In the genomic region with DNA sequence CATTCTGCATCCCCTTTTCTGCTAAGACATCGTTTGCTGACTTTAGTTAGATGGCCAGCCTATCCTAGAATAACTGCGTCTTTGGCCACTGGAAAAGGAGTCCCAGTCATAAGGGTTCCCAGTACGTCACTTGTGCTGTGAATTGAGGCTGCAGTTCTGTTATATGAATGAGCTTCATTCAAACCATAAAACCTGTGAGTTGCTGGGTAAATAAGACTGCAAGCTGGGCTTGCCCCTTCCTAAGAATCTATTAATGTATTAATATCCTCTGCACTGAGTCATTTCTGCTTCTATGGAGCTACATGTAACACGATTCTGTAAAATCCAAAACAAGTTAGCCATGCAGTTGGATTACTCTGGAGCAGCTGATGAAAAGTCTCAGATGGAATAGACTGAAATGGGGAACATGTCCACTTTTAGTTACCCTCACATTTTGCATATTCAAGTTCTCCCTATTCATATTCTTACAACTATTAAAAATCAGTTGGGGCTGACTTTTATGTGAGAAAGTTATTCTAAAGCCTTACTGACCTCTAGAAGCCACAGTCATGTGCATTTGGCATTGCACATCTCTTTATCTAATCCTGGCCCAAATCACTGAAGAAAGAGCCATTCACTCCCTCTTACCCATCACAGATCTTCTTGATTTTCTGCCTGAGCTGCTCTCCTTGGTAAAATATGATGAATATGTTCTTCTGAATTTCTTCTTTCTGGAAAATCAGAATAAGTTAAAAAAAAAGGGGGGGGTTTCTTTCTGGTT, we compare ENCODE assay signal across 28 cellular contexts. TPM values are rescaled to one million over a fixed set of nuclear protein-coding genes. Genes with fewer than 3 reads are reported as not detected.
DNase-seq lines count a peak whose midpoint lies in the region; ATAC-seq, FAIRE-seq and TF ChIP-seq lines count a peak whose summit lies in the region.
"Had no signal": no experiment of that assay in that cellular context is flagged by ENCODE, and none has a peak within 500 bp of the region (broad histone marks: within the 10 kb centered on the region; RNA-seq: fewer than 3 reads in every experiment).

No MANE protein-coding gene starts in this region.

- H3K27me3 Mint-ChIP-seq in natural killer cell (ENCODE audit: low read depth in 2 of 2) = no peaks in the 10 kb centered on the region
- H3K27me3 Mint-ChIP-seq in natural killer cell treated with Interleukin-12 subunit alpha and Interleukin-12 subunit beta and Interleukin-15 and Interleukin-18, amount 100 ng/mL, for 72 hours = peaks cover 0 to 1% of the 10 kb centered on the region in 2 donors
- H3K27me3 Mint-ChIP-seq in astrocyte (ENCODE audit: low read depth, unreplicated experiment) = peaks cover under 1% of the 10 kb centered on the region
- no peaks in the 10 kb centered on the region for H3K27me3 Mint-ChIP-seq in mesothelial cell of epicardium (ENCODE audit: low read depth)
- H3K27me3 Mint-ChIP-seq: activated naive CD8-positive, alpha-beta T cell had no signal

- no peak overlapping the region for H3K9ac ChIP-seq in astrocyte (ENCODE audit: low read length)

- no peak for FAIRE-seq in astrocyte (lab: Jason Lieb, UNC)
- FAIRE-seq: keratinocyte had no signal

- WGBS in suprapubic skin = 66% methylated on average over 4 of the region's 4 CpGs

- no peaks in the 10 kb centered on the region for H3K79me2 ChIP-seq in astrocyte (ENCODE audit: insufficient read depth, low read length)

- H3K9me3 Mint-ChIP-seq in natural killer cell (no peaks in the 10 kb centered on the region), astrocyte (ENCODE audit: unreplicated experiment) (peaks cover 2% of the 10 kb centered on the region), mesothelial cell of epicardium (no peaks in the 10 kb centered on the region)
- H3K9me3 Mint-ChIP-seq in natural killer cell treated with Interleukin-12 subunit alpha and Interleukin-12 subunit beta and Interleukin-15 and Interleukin-18, amount 100 ng/mL, for 72 hours = no peaks in the 10 kb centered on the region
- H3K9me3 Mint-ChIP-seq: activated B cell treated with CpG ODN at 0.5 μM for 24 hours; activated T-cell treated with anti-CD3 and anti-CD28 coated beads, Interleukin-2, amount 50 U/mL, for 4 hours; memory B cell had no signal

- H3K4me2 ChIP-seq in astrocyte (ENCODE audit: low read length) = no peak overlapping the region

- no peak overlapping the region for H2AFZ ChIP-seq in astrocyte (ENCODE audit: low read depth, low read length)

- H3K36me3 Mint-ChIP-seq in natural killer cell (no peaks in the 10 kb centered on the region), astrocyte (ENCODE audit: low read depth, unreplicated experiment) (no peaks in the 10 kb centered on the region), mesothelial cell of epicardium (no peaks in the 10 kb centered on the region)
- H3K36me3 Mint-ChIP-seq in natural killer cell treated with Interleukin-12 subunit alpha and Interleukin-12 subunit beta and Interleukin-15 and Interleukin-18, amount 100 ng/mL, for 72 hours = no peaks in the 10 kb centered on the region
- H3K36me3 Mint-ChIP-seq: activated naive CD8-positive, alpha-beta T cell; memory B cell had no signal

- TF ChIP-seq POLR2A in suprapubic skin (IDR thresholded peaks at IDR 0.05) = no peak

- TF ChIP-seq EP300 in suprapubic skin (IDR thresholded peaks at IDR 0.05) = no peak

- H4K20me1 ChIP-seq in astrocyte (ENCODE audit: insufficient read depth, low read length) = no peaks in the 10 kb centered on the region

- intact Hi-C loops in natural killer cell (cut with micrococcal nuclease) = loop anchor here (10.0 kb wide), 1 partner anchor 339 kb away; no protein-coding TSS in a partner anchor

- H3K4me3 Mint-ChIP-seq in natural killer cell = no peak overlapping the region
- no peak overlapping the region for H3K4me3 Mint-ChIP-seq in natural killer cell treated with Interleukin-12 subunit alpha and Interleukin-12 subunit beta and Interleukin-15 and Interleukin-18, amount 100 ng/mL, for 72 hours
- peak overlapping the region; percentile 5 for H3K4me3 Mint-ChIP-seq in astrocyte (ENCODE audit: unreplicated experiment)
- H3K4me3 Mint-ChIP-seq in mesothelial cell of epicardium = no peak overlapping the region
- H3K4me3 Mint-ChIP-seq: activated B cell treated with CpG ODN at 0.5 μM for 24 hours; activated CD8-positive, alpha-beta T cell treated with anti-CD3 and anti-CD28 coated beads, Interleukin-2, amount 10 ng/mL, durations not matched to agents 7 days and 5 days; activated naive CD8-positive, alpha-beta T cell; activated T-cell treated with anti-CD3 and anti-CD28 coated beads, Interleukin-2, amount 50 U/mL, for 4 hours; memory B cell had no signal

- no peaks in the 10 kb centered on the region for H3K9me3 ChIP-seq in astrocyte (ENCODE audit: insufficient read depth, low read depth, low read length)
- H3K9me3 ChIP-seq in suprapubic skin = no peaks in the 10 kb centered on the region
- H3K9me3 ChIP-seq: body of pancreas, neutrophil, right atrium auricular region, SJSA1, thoracic aorta had no signal

- DNase-seq in natural killer cell (no peak), astrocyte (ENCODE audit: low read depth) (no peak), mesothelial cell of epicardium (ENCODE audit: low spot score in 2 of 2, unreplicated experiment in 2 of 2) (no peak), suprapubic skin (ENCODE audit: low spot score in 2 of 2) (no peak), NAMALWA (ENCODE audit: low spot score) (no peak)
- no peak for DNase-seq in natural killer cell treated with Interleukin-12 subunit alpha and Interleukin-12 subunit beta and Interleukin-15 and Interleukin-18, amount 100 ng/mL, for 72 hours (ENCODE audit: low spot score)
- DNase-seq: activated B cell treated with CpG ODN at 0.5 μM for 24 hours; activated CD8-positive, alpha-beta T cell treated with anti-CD3 and anti-CD28 coated beads, Interleukin-2, amount 10 ng/mL, durations not matched to agents 7 days and 5 days; activated T-cell treated with anti-CD3 and anti-CD28 coated beads, Interleukin-2, amount 50 U/mL, for 4 hours; body of pancreas; C1 segment of cervical spinal cord; DMS79 treated with DMSO at 0.1 percent for 48 hours; hippocampal formation; NCI-H1417 had no signal

- H3K36me3 ChIP-seq in astrocyte (ENCODE audit: insufficient read depth, low read length) (no peaks in the 10 kb centered on the region), suprapubic skin (no peaks in the 10 kb centered on the region)
- H3K36me3 ChIP-seq: neutrophil, right atrium auricular region, SJSA1, thoracic aorta had no signal

- H3K4me3 ChIP-seq in astrocyte (ENCODE audit: insufficient read depth, low read depth, low read length) (no peak overlapping the region), suprapubic skin (no peak overlapping the region)
- H3K4me3 ChIP-seq: body of pancreas, coronary artery, right atrium auricular region, SJSA1, thoracic aorta had no signal

- H3K4me1 ChIP-seq in astrocyte (ENCODE audit: insufficient read depth, low read length) = no peaks in the 10 kb centered on the region
- peaks cover 9% of the 10 kb centered on the region for H3K4me1 ChIP-seq in suprapubic skin
- H3K4me1 ChIP-seq: body of pancreas, right atrium auricular region, SJSA1 had no signal

- ATAC-seq in natural killer cell (no peak), GM18502 (IDR thresholded peaks at IDR 0.05; ENCODE audit: poor library complexity, unreplicated experiment) (no peak), HG03108 (IDR thresholded peaks at IDR 0.05; ENCODE audit: unreplicated experiment) (no peak)
- ATAC-seq in natural killer cell treated with Interleukin-12 subunit alpha and Interleukin-12 subunit beta and Interleukin-15 and Interleukin-18, amount 100 ng/mL, for 72 hours = no peak
- ATAC-seq: activated CD8-positive, alpha-beta T cell treated with anti-CD3 and anti-CD28 coated beads, Interleukin-2, amount 10 ng/mL, durations not matched to agents 7 days and 5 days; activated T-cell treated with anti-CD3 and anti-CD28 coated beads, Interleukin-2, amount 50 U/mL, for 4 hours; body of pancreas had no signal

- H3K27ac Mint-ChIP-seq in natural killer cell (peak overlapping the region; percentile 31 to 60), astrocyte (ENCODE audit: unreplicated experiment) (no peak overlapping the region), mesothelial cell of epicardium (peak overlapping the region; percentile 57)
- H3K27ac Mint-ChIP-seq in natural killer cell treated with Interleukin-12 subunit alpha and Interleukin-12 subunit beta and Interleukin-15 and Interleukin-18, amount 100 ng/mL, for 72 hours = no peak overlapping the region
- H3K27ac Mint-ChIP-seq: activated B cell treated with CpG ODN at 0.5 μM for 24 hours; activated CD8-positive, alpha-beta T cell treated with anti-CD3 and anti-CD28 coated beads, Interleukin-2, amount 10 ng/mL, durations not matched to agents 7 days and 5 days; activated naive CD8-positive, alpha-beta T cell; memory B cell had no signal

- H3K4me1 Mint-ChIP-seq in natural killer cell (peaks cover 16 to 25% of the 10 kb centered on the region in 2 donors), astrocyte (ENCODE audit: low read depth, unreplicated experiment) (peaks cover 34% of the 10 kb centered on the region), mesothelial cell of epicardium (peaks cover 41% of the 10 kb centered on the region)
- H3K4me1 Mint-ChIP-seq in natural killer cell treated with Interleukin-12 subunit alpha and Interleukin-12 subunit beta and Interleukin-15 and Interleukin-18, amount 100 ng/mL, for 72 hours (ENCODE audit: low read depth in 2 of 2) = peaks cover 12 to 23% of the 10 kb centered on the region in 2 donors
- H3K4me1 Mint-ChIP-seq: activated B cell treated with CpG ODN at 0.5 μM for 24 hours, memory B cell had no signal

- H3K27ac ChIP-seq in astrocyte (ENCODE audit: low read depth, low read length) (no peak overlapping the region), suprapubic skin (peak overlapping the region; percentile 40)
- H3K27ac ChIP-seq: body of pancreas, coronary artery, neutrophil, right atrium auricular region, SJSA1, thoracic aorta had no signal

- no peaks in the 10 kb centered on the region for H3K27me3 ChIP-seq in astrocyte (ENCODE audit: insufficient read depth, low read length)
- H3K27me3 ChIP-seq in suprapubic skin = no peaks in the 10 kb centered on the region
- H3K27me3 ChIP-seq: body of pancreas, right atrium auricular region, SJSA1 had no signal

- TF ChIP-seq CTCF in natural killer cell (IDR thresholded peaks at IDR 0.05) = no peak
- TF ChIP-seq CTCF in astrocyte (IDR thresholded peaks at IDR 0.05; ENCODE audit: insufficient read depth, low read depth, low read length) = no peak
- no peak for TF ChIP-seq CTCF in mesothelial cell of epicardium (IDR thresholded peaks at IDR 0.05; ENCODE audit: unreplicated experiment)
- TF ChIP-seq CTCF in suprapubic skin (IDR thresholded peaks at IDR 0.05) = no peak

RNA-seq across cellular contexts. Expression of a gene that starts 41.8 kb away (rescaled TPM):
- total RNA-seq in natural killer cell = not detected
- total RNA-seq in natural killer cell treated with Interleukin-12 subunit alpha and Interleukin-12 subunit beta and Interleukin-15 and Interleukin-18, amount 100 ng/mL, for 72 hours = not detected
- not detected in 2 replicates for total RNA-seq in astrocyte
- total RNA-seq in mesothelial cell of epicardium = not detected in 3 replicates
- 10 to 100 TPM; 11.4 to 20.8 (median 14.8) TPM for total RNA-seq in suprapubic skin
- total RNA-seq: A673; activated B cell treated with CpG ODN at 0.5 μM for 24 hours; activated CD8-positive, alpha-beta T cell treated with anti-CD3 and anti-CD28 coated beads, Interleukin-2, amount 10 ng/mL, durations not matched to agents 7 days and 5 days; activated T-cell treated with anti-CD3 and anti-CD28 coated beads, Interleukin-2, amount 50 U/mL, for 4 hours; body of pancreas; fibroblast of villous mesenchyme; OCI-LY7; right atrium auricular region; SJSA1; T-helper 2 cell treated with Interferon-gamma antibody and Interleukin-4, amounts not matched to agents 100 ng/mL and 5 ng/mL, for 36 hours; thoracic aorta had no signal

RNA-seq across cellular contexts. Expression of a gene that starts 42.0 kb away (rescaled TPM):
- total RNA-seq in natural killer cell (not detected), astrocyte (0.19 and 0.25 TPM in 2 replicates), mesothelial cell of epicardium (0.56 to 0.73 TPM in 2 of 3 replicates, not detected in the other), suprapubic skin (10 to 100 TPM; 16.6 to 37.2 (median 28.4) TPM)
- total RNA-seq in natural killer cell treated with Interleukin-12 subunit alpha and Interleukin-12 subunit beta and Interleukin-15 and Interleukin-18, amount 100 ng/mL, for 72 hours = under 1 TPM; 0.21 to 0.98 TPM
- total RNA-seq: A673; activated B cell treated with CpG ODN at 0.5 μM for 24 hours; activated CD8-positive, alpha-beta T cell treated with anti-CD3 and anti-CD28 coated beads, Interleukin-2, amount 10 ng/mL, durations not matched to agents 7 days and 5 days; activated T-cell treated with anti-CD3 and anti-CD28 coated beads, Interleukin-2, amount 50 U/mL, for 4 hours; body of pancreas; OCI-LY7; right atrium auricular region; T-helper 2 cell treated with Interferon-gamma antibody and Interleukin-4, amounts not matched to agents 100 ng/mL and 5 ng/mL, for 36 hours; thoracic aorta had no signal

RNA-seq across cellular contexts. Expression of a gene that starts 54.8 kb away (rescaled TPM):
- total RNA-seq in natural killer cell (not detected), astrocyte (0.34 and 0.48 TPM in 2 replicates), mesothelial cell of epicardium (1.1 TPM in 3 replicates), suprapubic skin (1 to 10 TPM in 1 of 4 donors, under 1 TPM in 2, not detected in 1; 0.19 to 1.9 (median 0.86) TPM)
- total RNA-seq in natural killer cell treated with Interleukin-12 subunit alpha and Interleukin-12 subunit beta and Interleukin-15 and Interleukin-18, amount 100 ng/mL, for 72 hours = not detected
- total RNA-seq: A673; activated B cell treated with CpG ODN at 0.5 μM for 24 hours; activated T-cell treated with anti-CD3 and anti-CD28 coated beads, Interleukin-2, amount 50 U/mL, for 4 hours; body of pancreas; fibroblast of villous mesenchyme; OCI-LY7; right atrium auricular region; SJSA1 had no signal

Comparison
In these comparisons a context has a peak if more than half of its experiments do, and no peak if none do; other contexts are left out.
1. H3K27ac Mint-ChIP-seq: peak in natural killer cell (2 of 2) and mesothelial cell of epicardium (single experiment); none in natural killer cell treated with Interleukin-12 subunit alpha and Interleukin-12 subunit beta and Interleukin-15 and Interleukin-18, amount 100 ng/mL, for 72 hours (0 of 2) and astrocyte (single experiment).
2. RNA of a gene that starts 41.8 kb away (total RNA-seq): 11.4 to 20.8 TPM in suprapubic skin; not detected in natural killer cell, not detected in natural killer cell treated with Interleukin-12 subunit alpha and Interleukin-12 subunit beta and Interleukin-15 and Interleukin-18, amount 100 ng/mL, for 72 hours, not detected in astrocyte and not detected in mesothelial cell of epicardium; every median in the first group is over 10 times any median in the second.
3. RNA of a gene that starts 42.0 kb away (total RNA-seq): 16.6 to 37.2 TPM in suprapubic skin; 0.21 to 0.98 TPM in natural killer cell treated with Interleukin-12 subunit alpha and Interleukin-12 subunit beta and Interleukin-15 and Interleukin-18, amount 100 ng/mL, for 72 hours, 0.56 to 0.73 TPM in mesothelial cell of epicardium, 0.19 to 0.25 TPM in astrocyte and not detected in natural killer cell; every median in the first group is over 4 times any median in the second.